Comparison of ENCODE assay signal across 9 cellular contexts in genomic region chrX:10112510-10112909, GRCh38. TPM values are rescaled to one million over a fixed set of nuclear protein-coding genes. Genes with fewer than 3 reads are reported as not detected.
DNase-seq lines count a peak whose midpoint lies in the region; ATAC-seq and TF ChIP-seq lines count a peak whose summit lies in the region.
"Had no signal": no experiment of that assay in that cellular context is flagged by ENCODE, and none has a peak within 500 bp of the region (broad histone marks: within the 10 kb centered on the region; RNA-seq: fewer than 3 reads in every experiment).

No MANE protein-coding gene starts in this region.

- peaks cover 9% of the 10 kb centered on the region for H3K36me3 Mint-ChIP-seq in progenitor cell of endocrine pancreas (ENCODE audit: insufficient read depth)

- H3K9ac ChIP-seq in GM23248 = no peak overlapping the region

- H3K27me3 ChIP-seq in effector memory CD4-positive, alpha-beta T cell (replicated peaks; ENCODE audit: control insufficient read depth, insufficient read depth, low read length, poor library complexity, severe bottlenecking) = no peaks in the 10 kb centered on the region
- H3K27me3 ChIP-seq in prostate gland (replicated peaks; ENCODE audit: insufficient read depth) = no peaks in the 10 kb centered on the region
- H3K27me3 ChIP-seq in MG63 = no peaks in the 10 kb centered on the region
- H3K27me3 ChIP-seq in GM23248 (replicated peaks; ENCODE audit: insufficient read depth) = no peaks in the 10 kb centered on the region

- WGBS in prostate gland = 74% methylated on average over 6 of the region's 6 CpGs
- 94 to 98% methylated on average over 6 of the region's 6 CpGs for WGBS in GM23248 (ENCODE audit: low coverage in 1 of 2, low lambda C conversion rate in 2 of 2, missing lambda C conversion rate in 2 of 2), 2 experiments

- H3F3A ChIP-seq in GM23248 (ENCODE audit: insufficient read depth) = no peaks in the 10 kb centered on the region

- H3K4me3 ChIP-seq in GM12865 (ENCODE audit: low read depth, low read length) = no peak overlapping the region; the same call in 1 of the 2 replicates
- no peak overlapping the region for H3K4me3 ChIP-seq in effector memory CD4-positive, alpha-beta T cell (ENCODE audit: insufficient read depth, low read depth, low read length, poor library complexity, severe bottlenecking)
- H3K4me3 ChIP-seq in prostate gland = no peak overlapping the region
- H3K4me3 ChIP-seq in MG63 = no peak overlapping the region
- no peak overlapping the region for H3K4me3 ChIP-seq in GM23248

- no peaks in the 10 kb centered on the region for H4K20me1 ChIP-seq in GM23248 (ENCODE audit: insufficient read depth)

- ATAC-seq in HG03469 (IDR thresholded peaks at IDR 0.05; ENCODE audit: unreplicated experiment) = peak; percentile 37

- no peaks in the 10 kb centered on the region for H3K79me2 ChIP-seq in GM23248 (ENCODE audit: insufficient read depth)

- TF ChIP-seq POLR2A in prostate gland (IDR thresholded peaks at IDR 0.05) = no peak

- H3K36me3 ChIP-seq in effector memory CD4-positive, alpha-beta T cell (ENCODE audit: control insufficient read depth, insufficient read depth, low read length) = peaks cover 11% of the 10 kb centered on the region
- no peaks in the 10 kb centered on the region for H3K36me3 ChIP-seq in prostate gland
- peaks cover 2% of the 10 kb centered on the region; the same call in 1 of the 2 replicates for H3K36me3 ChIP-seq in MG63
- no peaks in the 10 kb centered on the region for H3K36me3 ChIP-seq in GM23248 (ENCODE audit: low read depth)

- in situ Hi-C loops in GM23248 (cut with MboI) = loop anchor here (5.0 to 25.0 kb wide), 2 partner anchors 115 to 225 kb away; no protein-coding TSS in a partner anchor

- DNase-seq in GM12865 (ENCODE audit: low read depth) (peak; percentile 75), GM20000 (ENCODE audit: low spot score) (peak; percentile 23), prostate gland (ENCODE audit: low spot score) (no peak), MG63 (no peak), progenitor cell of endocrine pancreas (ENCODE audit: low spot score, unreplicated experiment) (no peak), GM23248 (no peak)
- no peak for DNase-seq in effector memory CD4-positive, alpha-beta T cell
- DNase-seq: DMS153 had no signal

- TF ChIP-seq CTCF in GM12865 (IDR thresholded peaks at IDR 0.05; ENCODE audit: insufficient read depth, low read depth, low read length, missing control alignments) (no peak), GM20000 (IDR thresholded peaks at IDR 0.05; ENCODE audit: extremely low read depth, missing control alignments) (no peak), prostate gland (IDR thresholded peaks at IDR 0.05) (no peak), progenitor cell of endocrine pancreas (IDR thresholded peaks at IDR 0.05; ENCODE audit: unreplicated experiment) (no peak)

- H3K4me1 ChIP-seq in effector memory CD4-positive, alpha-beta T cell (ENCODE audit: control insufficient read depth, insufficient read depth, low read length, poor library complexity, severe bottlenecking) = peaks cover 29% of the 10 kb centered on the region
- H3K4me1 ChIP-seq in prostate gland (replicated peaks) (no peaks in the 10 kb centered on the region), GM23248 (ENCODE audit: insufficient read depth) (no peaks in the 10 kb centered on the region)

- no peaks in the 10 kb centered on the region for H3K4me1 Mint-ChIP-seq in progenitor cell of endocrine pancreas (ENCODE audit: low read depth)

- no peak overlapping the region for H3K4me3 Mint-ChIP-seq in progenitor cell of endocrine pancreas (ENCODE audit: low read depth)

- no peak overlapping the region for H2AFZ ChIP-seq in GM23248

- H3K9me2 ChIP-seq in GM23248 (ENCODE audit: insufficient read depth) = no peaks in the 10 kb centered on the region

- peaks cover 10% of the 10 kb centered on the region for H3K9me3 Mint-ChIP-seq in progenitor cell of endocrine pancreas (ENCODE audit: low read depth)

- H3K27me3 Mint-ChIP-seq in progenitor cell of endocrine pancreas = no peaks in the 10 kb centered on the region

- no peak overlapping the region for H3K4me2 ChIP-seq in GM23248 (ENCODE audit: unreplicated experiment)

- H3K27ac ChIP-seq in effector memory CD4-positive, alpha-beta T cell (ENCODE audit: insufficient read depth, low read length, poor library complexity, severe bottlenecking) = peak overlapping the region; percentile 72
- H3K27ac ChIP-seq in prostate gland (no peak overlapping the region), GM23248 (no peak overlapping the region)

- intact Hi-C loops in prostate gland (cut with DNase I) = loop anchor here (10.0 kb wide), 2 partner anchors 228 to 1298 kb away; no protein-coding TSS in a partner anchor

- H3K27ac Mint-ChIP-seq in progenitor cell of endocrine pancreas = no peak overlapping the region

- H3K9me3 ChIP-seq in effector memory CD4-positive, alpha-beta T cell (ENCODE audit: control insufficient read depth, low read length) = no peaks in the 10 kb centered on the region
- no peaks in the 10 kb centered on the region for H3K9me3 ChIP-seq in prostate gland
- H3K9me3 ChIP-seq in MG63 = peaks cover 1% of the 10 kb centered on the region
- no peaks in the 10 kb centered on the region for H3K9me3 ChIP-seq in GM23248 (ENCODE audit: low read depth)

RNA-seq across cellular contexts. Expression of gene CLCN4, which starts 44.3 kb away (rescaled TPM):
- total RNA-seq in prostate gland (10 to 100 TPM in 1 of 2 donors, under 1 TPM in 1; 0.50 to 15.3 TPM), progenitor cell of endocrine pancreas (14.1 and 15.2 TPM in 2 replicates)
- total RNA-seq in MG63 (2014; rRNA removed; shearing (Covaris generic); ENCODE audit: low replicate concordance) = 2.3 and 7.1 TPM in 2 replicates
- 0.89 and 0.97 TPM in 2 replicates for total RNA-seq in GM23248 (2014; rRNA removed; shearing (Covaris generic))
- 0.29 and 0.71 TPM in 2 replicates for polyA plus RNA-seq in GM23248 (2016; fragmentation: Nextera tagmentation; extraction: Ambion mirVana)

Comparison
In these comparisons a context has a peak if more than half of its experiments do, and no peak if none do; other contexts are left out.
1. DNase-seq: peak in GM12865 (single experiment) and GM20000 (single experiment); none in effector memory CD4-positive, alpha-beta T cell (0 of 3), prostate gland (single experiment), MG63 (single experiment), progenitor cell of endocrine pancreas (single experiment) and GM23248 (single experiment).